In the genomic region with DNA sequence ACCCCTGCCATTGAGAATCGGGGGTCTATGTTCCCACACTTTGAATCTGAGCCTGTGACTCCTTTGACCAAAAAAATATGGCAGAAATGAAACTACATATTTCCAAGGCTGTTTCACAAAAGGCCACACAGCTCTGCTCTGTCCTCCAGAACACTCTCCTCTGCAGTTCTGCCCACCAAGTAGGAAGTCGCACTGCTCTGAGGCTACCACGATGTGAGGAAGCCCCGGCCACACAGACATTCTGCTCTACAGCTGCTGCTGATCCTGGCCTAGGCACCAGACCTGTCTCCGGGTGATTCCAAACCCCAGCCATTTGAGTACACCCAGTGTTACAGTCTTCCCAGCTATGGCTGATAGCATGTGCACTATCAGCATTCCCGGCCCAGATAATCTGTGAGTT, we compare ENCODE assay signal across 9 cellular contexts.
DNase-seq lines count a peak whose midpoint lies in the region; ATAC-seq and TF ChIP-seq lines count a peak whose summit lies in the region.
"Had no signal": no experiment of that assay in that cellular context is flagged by ENCODE, and none has a peak within 500 bp of the region (broad histone marks: within the 10 kb centered on the region; RNA-seq: fewer than 3 reads in every experiment).

No MANE protein-coding gene starts in this region.

- H3K27ac Mint-ChIP-seq in T-cell (peak overlapping the region; percentile 85 to 90), immature natural killer cell (peak overlapping the region; percentile 66 to 91 (median 90)), WTC11 (no peak overlapping the region)

- H3K27me3 Mint-ChIP-seq in T-cell: no peaks in the 10 kb centered on the region
- H3K27me3 Mint-ChIP-seq in immature natural killer cell (ENCODE audit: low read depth in 3 of 3): no peaks in the 10 kb centered on the region
- H3K27me3 Mint-ChIP-seq in WTC11 (ENCODE audit: low read depth): no peaks in the 10 kb centered on the region

- no peak for TF ChIP-seq CTCF in WTC11 (IDR thresholded peaks at IDR 0.05)

- peak; percentile 35 for ATAC-seq in GM18511 (IDR thresholded peaks at IDR 0.05; ENCODE audit: unreplicated experiment)
- no peak for ATAC-seq in T-cell (replicated peaks in 1 of 4)
- no peak for ATAC-seq in WTC11
- no peak for ATAC-seq in GM19452 (IDR thresholded peaks at IDR 0.05; ENCODE audit: unreplicated experiment)

- H3K36me3 Mint-ChIP-seq in T-cell (no peaks in the 10 kb centered on the region), immature natural killer cell (no peaks in the 10 kb centered on the region), WTC11 (no peaks in the 10 kb centered on the region)

- H3K4me3 Mint-ChIP-seq in T-cell (peak overlapping the region in 2 of 3 donors; percentile 40 to 82), immature natural killer cell (peak overlapping the region; percentile 70 to 81 (median 74)), WTC11 (no peak overlapping the region)

- peaks cover 59 to 79% (median 62%) of the 10 kb centered on the region in 3 donors for H3K4me1 Mint-ChIP-seq in T-cell
- H3K4me1 Mint-ChIP-seq in immature natural killer cell: peaks cover 46 to 66% of the 10 kb centered on the region in 2 donors
- peaks cover 29% of the 10 kb centered on the region for H3K4me1 Mint-ChIP-seq in WTC11

- CTCF ChIA-PET in T-cell (lab: Charles Lee) (no interaction called here), WTC11 (lab: Charles Lee) (interaction anchor here (0.8 to 2.8 kb wide), 13 partner anchors 15 to 204 kb away, joined by 3 to 45 read pairs (median 5); no protein-coding TSS in a partner anchor)

- DNase-seq in CD1c-positive myeloid dendritic cell (ENCODE audit: extremely low spot score) (peak; percentile 11), T-cell (peak in 6 of 34 experiments; percentile 4 to 36 (median 14)), immature natural killer cell (peak; percentile 36 to 68 (median 40)), WTC11 (ENCODE audit: low spot score) (no peak), NCI-H128 (lab: John Stamatoyannopoulos, UW; ENCODE audit: unreplicated experiment) (no peak), DMS53 (lab: John Stamatoyannopoulos, UW) (no peak)
- DNase-seq: T1000 had no signal

- H3K9me3 Mint-ChIP-seq in T-cell (no peaks in the 10 kb centered on the region), immature natural killer cell (no peaks in the 10 kb centered on the region), WTC11 (no peaks in the 10 kb centered on the region)

- POLR2A ChIA-PET in T-cell (lab: Charles Lee): no interaction called here
- POLR2A ChIA-PET in WTC11 (lab: Charles Lee): no interaction called here

TF ChIP-seq in WTC11, 78 proteins besides CTCF, POLR2A, EP300 and RAD21:
- TF ChIP-seq TEAD4 (CRISPR knock-in tag; IDR thresholded peaks at IDR 0.05) (no peak), SMAD3 (CRISPR knock-in tag; IDR thresholded peaks at IDR 0.05; ENCODE audit: borderline replicate concordance) (no peak), NFATC4 (CRISPR knock-in tag; IDR thresholded peaks at IDR 0.05) (no peak), AFF4 (CRISPR knock-in tag; IDR thresholded peaks at IDR 0.05; ENCODE audit: borderline replicate concordance) (no peak), ZBTB21 (CRISPR knock-in tag; IDR thresholded peaks at IDR 0.05; ENCODE audit: borderline replicate concordance) (no peak)
- TF ChIP-seq, protein P1, sequence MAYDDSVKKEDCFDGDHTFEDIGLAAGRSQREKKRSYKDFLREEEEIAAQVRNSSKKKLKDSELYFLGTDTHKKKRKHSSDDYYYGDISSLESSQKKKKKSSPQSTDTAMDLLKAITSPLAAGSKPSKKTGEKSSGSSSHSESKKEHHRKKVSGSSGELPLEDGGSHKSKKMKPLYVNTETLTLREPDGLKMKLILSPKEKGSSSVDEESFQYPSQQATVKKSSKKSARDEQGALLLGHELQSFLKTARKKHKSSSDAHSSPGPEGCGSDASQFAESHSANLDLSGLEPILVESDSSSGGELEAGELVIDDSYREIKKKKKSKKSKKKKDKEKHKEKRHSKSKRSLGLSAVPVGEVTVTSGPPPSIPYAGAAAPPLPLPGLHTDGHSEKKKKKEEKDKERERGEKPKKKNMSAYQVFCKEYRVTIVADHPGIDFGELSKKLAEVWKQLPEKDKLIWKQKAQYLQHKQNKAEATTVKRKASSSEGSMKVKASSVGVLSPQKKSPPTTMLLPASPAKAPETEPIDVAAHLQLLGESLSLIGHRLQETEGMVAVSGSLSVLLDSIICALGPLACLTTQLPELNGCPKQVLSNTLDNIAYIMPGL (CRISPR knock-in tag; IDR thresholded peaks at IDR 0.05): no peak

Comparison
In these comparisons a context has a peak if more than half of its experiments do, and no peak if none do; other contexts are left out.
1. DNase-seq: peak in CD1c-positive myeloid dendritic cell (single experiment) and immature natural killer cell (3 of 3); none in WTC11 (single experiment), NCI-H128 (single experiment) and DMS53 (single experiment).